24 cellular contexts compared by ENCODE assay signal in genomic region chr11:104771782-104772181, GRCh38.
DNase-seq lines count a peak whose midpoint lies in the region; ATAC-seq, FAIRE-seq and TF ChIP-seq lines count a peak whose summit lies in the region.
"Had no signal": no experiment of that assay in that cellular context is flagged by ENCODE, and none has a peak within 500 bp of the region (broad histone marks: within the 10 kb centered on the region; RNA-seq: fewer than 3 reads in every experiment).

No MANE protein-coding gene starts in this region.

- no peaks in the 10 kb centered on the region for H3K27me3 Mint-ChIP-seq in activated naive CD8-positive, alpha-beta T cell treated with anti-CD3 and anti-CD28 coated beads, Interleukin-2, amount 10 ng/mL, durations not matched to agents 7 days and 5 days
- no peaks in the 10 kb centered on the region for H3K27me3 Mint-ChIP-seq in activated naive CD8-positive, alpha-beta T cell treated with anti-CD3 and anti-CD28 coated beads for 36 hours
- H3K27me3 Mint-ChIP-seq: activated CD8-positive, alpha-beta T cell treated with anti-CD3 and anti-CD28 coated beads for 36 hours; B cell; stimulated activated memory B cell treated with anti-CD40 and anti-IgM and Interleukin-4, amounts not matched to agents 10 μg/mL and 1 μg/mL and 100 μg/mL, for 72 hours had no signal

- H3K4me2 ChIP-seq in keratinocyte (ENCODE audit: control insufficient read depth, extremely low read depth, insufficient read depth, low read depth, low read length): peak overlapping the region; percentile 29
- H3K4me2 ChIP-seq: A549 had no signal

- H3K27me3 ChIP-seq in keratinocyte (ENCODE audit: control insufficient read depth, extremely low read depth, insufficient read depth, low read length) (no peaks in the 10 kb centered on the region), vagina (no peaks in the 10 kb centered on the region)
- H3K27me3 ChIP-seq: body of pancreas had no signal

- H3K27ac ChIP-seq in keratinocyte (ENCODE audit: control insufficient read depth, insufficient read depth, low read length) (peak overlapping the region; percentile 85), vagina (peak overlapping the region; percentile 56)
- H3K27ac ChIP-seq: A549, body of pancreas had no signal

- H3K4me3 ChIP-seq in choroid plexus epithelial cell (ENCODE audit: low read depth, low read length) (no peak overlapping the region), keratinocyte (ENCODE audit: control insufficient read depth in 2 of 3, extremely low read depth in 1 of 3, insufficient read depth in 2 of 3, low read depth in 1 of 3, low read length in 3 of 3) (no peak overlapping the region), vagina (no peak overlapping the region)
- H3K4me3 ChIP-seq: A549, body of pancreas had no signal

- ATAC-seq in activated naive CD8-positive, alpha-beta T cell treated with anti-CD3 and anti-CD28 coated beads, Interleukin-2, amount 10 ng/mL, durations not matched to agents 7 days and 5 days (ENCODE audit: low read depth): no peak
- ATAC-seq: A549; activated CD4-positive, CD25-positive, alpha-beta regulatory T cell treated with anti-CD3 and anti-CD28 coated beads, Interleukin-2, amount 50 U/mL, for 24 hours; activated CD8-positive, alpha-beta T cell treated with anti-CD3 and anti-CD28 coated beads for 36 hours; body of pancreas; stimulated activated memory B cell treated with anti-CD40 and anti-IgM and Interleukin-4, amounts not matched to agents 10 μg/mL and 1 μg/mL and 100 μg/mL, for 72 hours had no signal

- peak overlapping the region; percentile 29 for H3K9ac ChIP-seq in keratinocyte (ENCODE audit: control insufficient read depth, extremely low read depth, insufficient read depth, low read length)

- peak; percentile 58 for FAIRE-seq in keratinocyte (lab: Jason Lieb, UNC)
- FAIRE-seq: A549, urothelium cell line had no signal

- POLR2A ChIA-PET in activated naive CD8-positive, alpha-beta T cell treated with anti-CD3 and anti-CD28 coated beads, Interleukin-2, amount 10 ng/mL, durations not matched to agents 7 days and 5 days (lab: Charles Lee): no interaction called here

- H3K36me3 Mint-ChIP-seq in activated naive CD8-positive, alpha-beta T cell treated with anti-CD3 and anti-CD28 coated beads, Interleukin-2, amount 10 ng/mL, durations not matched to agents 7 days and 5 days: peaks cover 12% of the 10 kb centered on the region
- peaks cover 1% of the 10 kb centered on the region for H3K36me3 Mint-ChIP-seq in activated naive CD8-positive, alpha-beta T cell treated with anti-CD3 and anti-CD28 coated beads for 36 hours

- H3K79me2 ChIP-seq in keratinocyte (ENCODE audit: control insufficient read depth, insufficient read depth, low read length): no peaks in the 10 kb centered on the region

- TF ChIP-seq POLR2A in vagina (IDR thresholded peaks at IDR 0.05): no peak

- no peaks in the 10 kb centered on the region for H3K9me1 ChIP-seq in keratinocyte (ENCODE audit: control insufficient read depth, extremely low read depth, insufficient read depth, low read length)

- dilution Hi-C loops in keratinocyte (cut with MboI; ENCODE audit: extremely low pct_ligation_motif_present, low sequenced_read_pairs): no loop called here

- H2AFZ ChIP-seq in keratinocyte (ENCODE audit: control insufficient read depth, low read length): peak overlapping the region; percentile 86

- peak overlapping the region; percentile 28 for H3K27ac Mint-ChIP-seq in activated naive CD8-positive, alpha-beta T cell treated with anti-CD3 and anti-CD28 coated beads, Interleukin-2, amount 10 ng/mL, durations not matched to agents 7 days and 5 days
- no peak overlapping the region for H3K27ac Mint-ChIP-seq in activated naive CD8-positive, alpha-beta T cell treated with anti-CD3 and anti-CD28 coated beads for 36 hours
- H3K27ac Mint-ChIP-seq: activated CD8-positive, alpha-beta T cell treated with anti-CD3 and anti-CD28 coated beads for 36 hours; B cell; H9; stimulated activated memory B cell treated with anti-CD40 and anti-IgM and Interleukin-4, amounts not matched to agents 10 μg/mL and 1 μg/mL and 100 μg/mL, for 72 hours had no signal

- H3K9me3 ChIP-seq in keratinocyte (ENCODE audit: control insufficient read depth, low read depth, low read length) (no peaks in the 10 kb centered on the region), vagina (no peaks in the 10 kb centered on the region)
- H3K9me3 ChIP-seq: A549, body of pancreas had no signal

- no peaks in the 10 kb centered on the region for H3K36me3 ChIP-seq in keratinocyte (ENCODE audit: control insufficient read depth in 2 of 2, extremely low read depth in 1 of 2, insufficient read depth in 2 of 2, low read length in 2 of 2)
- no peaks in the 10 kb centered on the region for H3K36me3 ChIP-seq in vagina

- peaks cover 9% of the 10 kb centered on the region for H3K4me1 Mint-ChIP-seq in activated naive CD8-positive, alpha-beta T cell treated with anti-CD3 and anti-CD28 coated beads, Interleukin-2, amount 10 ng/mL, durations not matched to agents 7 days and 5 days
- peaks cover 16% of the 10 kb centered on the region for H3K4me1 Mint-ChIP-seq in activated naive CD8-positive, alpha-beta T cell treated with anti-CD3 and anti-CD28 coated beads for 36 hours
- H3K4me1 Mint-ChIP-seq: stimulated activated memory B cell treated with anti-CD40 and anti-IgM and Interleukin-4, amounts not matched to agents 10 μg/mL and 1 μg/mL and 100 μg/mL, for 72 hours had no signal

- H4K20me1 ChIP-seq in keratinocyte (ENCODE audit: control insufficient read depth, extremely low read depth, insufficient read depth, low read length): no peaks in the 10 kb centered on the region

- TF ChIP-seq CTCF in choroid plexus epithelial cell (conservative IDR thresholded peaks at IDR 0.05; ENCODE audit: low read depth, low read length) (no peak), keratinocyte (optimal IDR thresholded peaks at IDR 0.05 in 1 of 3, IDR thresholded peaks at IDR 0.05 in 1 of 3, conservative IDR thresholded peaks at IDR 0.05 in 1 of 3; ENCODE audit: extremely low read depth in 1 of 3, insufficient read depth in 2 of 3, low read length in 3 of 3) (no peak), vagina (IDR thresholded peaks at IDR 0.05) (no peak)

- H3K4me3 Mint-ChIP-seq in activated naive CD8-positive, alpha-beta T cell treated with anti-CD3 and anti-CD28 coated beads, Interleukin-2, amount 10 ng/mL, durations not matched to agents 7 days and 5 days: no peak overlapping the region
- no peak overlapping the region for H3K4me3 Mint-ChIP-seq in activated naive CD8-positive, alpha-beta T cell treated with anti-CD3 and anti-CD28 coated beads for 36 hours
- H3K4me3 Mint-ChIP-seq: activated CD8-positive, alpha-beta T cell treated with anti-CD3 and anti-CD28 coated beads for 36 hours; B cell; H9; stimulated activated memory B cell treated with anti-CD40 and anti-IgM and Interleukin-4, amounts not matched to agents 10 μg/mL and 1 μg/mL and 100 μg/mL, for 72 hours had no signal

- peaks cover 32% of the 10 kb centered on the region for H3K4me1 ChIP-seq in keratinocyte (ENCODE audit: control insufficient read depth, extremely low read depth, insufficient read depth, low read length)
- H3K4me1 ChIP-seq in vagina: peaks cover 18% of the 10 kb centered on the region
- H3K4me1 ChIP-seq: body of pancreas had no signal

- peaks cover 16% of the 10 kb centered on the region for H3K9me3 Mint-ChIP-seq in activated naive CD8-positive, alpha-beta T cell treated with anti-CD3 and anti-CD28 coated beads, Interleukin-2, amount 10 ng/mL, durations not matched to agents 7 days and 5 days
- H3K9me3 Mint-ChIP-seq in activated naive CD8-positive, alpha-beta T cell treated with anti-CD3 and anti-CD28 coated beads for 36 hours: peaks cover 1% of the 10 kb centered on the region

- DNase-seq in activated naive CD8-positive, alpha-beta T cell treated with anti-CD3 and anti-CD28 coated beads, Interleukin-2, amount 10 ng/mL, durations not matched to agents 7 days and 5 days: no peak
- DNase-seq in activated naive CD8-positive, alpha-beta T cell treated with anti-CD3 and anti-CD28 coated beads for 36 hours: no peak
- peak; percentile 23 for DNase-seq in choroid plexus epithelial cell (ENCODE audit: low read depth)
- DNase-seq in keratinocyte (ENCODE audit: low read depth, low spot score): no peak
- no peak for DNase-seq in vagina (ENCODE audit: extremely low spot score in 2 of 2)
- no peak for DNase-seq in UCSD-AML1 (lab: John Stamatoyannopoulos, UW; ENCODE audit: unreplicated experiment)
- no peak for DNase-seq in NK-92 (lab: John Stamatoyannopoulos, UW; ENCODE audit: unreplicated experiment)
- DNase-seq in NCI-H2107 treated with DMSO at 0.1 percent for 48 hours (lab: John Stamatoyannopoulos, UW; ENCODE audit: unreplicated experiment): no peak
- DNase-seq: activated CD8-positive, alpha-beta T cell treated with anti-CD3 and anti-CD28 coated beads for 36 hours; body of pancreas; DMS79 treated with DMSO at 0.1 percent for 48 hours; effector CD4-positive, alpha-beta T cell; H9; Karpas-422; mesendoderm; NCI-H1048; NCI-H1930; SHP77; stimulated activated CD4-positive, alpha-beta T cell treated with anti-CD3 and anti-CD28 coated beads, Interleukin-4, amount 100 ng/mL, for 1 hour had no signal

- intact Hi-C loops in vagina (cut with DNase I): no loop called here
